Comparison of ENCODE assay signal across 26 cellular contexts in the genomic region with DNA sequence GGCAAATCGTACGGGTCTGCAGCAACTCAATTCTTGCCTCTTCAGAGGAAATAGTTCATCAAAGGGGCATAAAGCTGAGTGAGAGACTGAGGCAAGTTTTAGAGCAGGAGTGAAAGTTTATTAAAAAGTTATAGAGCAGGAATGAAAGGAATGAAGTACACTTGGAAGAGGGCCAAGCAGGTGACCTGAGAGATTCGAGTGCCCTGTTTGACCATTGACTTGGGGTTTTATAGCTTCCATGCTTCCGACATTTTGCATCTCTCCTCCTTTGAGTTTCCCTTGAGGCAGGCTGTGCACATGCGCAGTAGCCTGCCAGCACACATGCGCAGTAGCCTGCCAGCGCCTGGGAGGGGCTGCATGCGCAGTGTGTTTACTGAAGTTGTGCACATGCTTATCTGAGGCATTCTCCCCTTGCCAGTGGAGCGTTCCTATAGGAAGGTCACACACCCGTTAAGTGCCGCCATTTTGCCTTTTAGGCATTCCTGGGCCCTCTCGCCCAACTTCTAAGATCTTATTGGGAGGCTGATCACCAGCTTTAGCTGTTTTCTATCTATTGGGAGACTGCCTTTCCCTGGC.
"Had no signal": no experiment of that assay in that cellular context is flagged by ENCODE, and none has a peak within 500 bp of the region (broad histone marks: within the 10 kb centered on the region; RNA-seq: fewer than 3 reads in every experiment).

No MANE protein-coding gene starts in this region.

- H3K27me3 ChIP-seq: brain microvascular endothelial cell, gastroesophageal sphincter had no signal

- H3K27ac ChIP-seq: brain microvascular endothelial cell, esophagus squamous epithelium, gastroesophageal sphincter had no signal

- ATAC-seq: activated CD8-positive, alpha-beta T cell treated with anti-CD3 and anti-CD28 coated beads for 36 hours; activated T-cell treated with anti-CD3 and anti-CD28 coated beads, Interleukin-2, amount 50 U/mL, for 4 hours; activated T-helper 17 cell treated with anti-CD3 and anti-CD28 coated beads, Interleukin-2, amount 50 U/mL, for 72 hours; effector memory CD8-positive, alpha-beta T cell; gastroesophageal sphincter; WTC11 had no signal

- H3K36me3 ChIP-seq: brain microvascular endothelial cell, esophagus squamous epithelium, gastroesophageal sphincter had no signal

- H3K9me3 ChIP-seq: esophagus squamous epithelium, gastroesophageal sphincter had no signal

- DNase-seq: activated CD4-positive, alpha-beta T cell treated with anti-CD3 and anti-CD28 coated beads for 1 hour; activated CD4-positive, alpha-beta T cell treated with anti-CD3 and anti-CD28 coated beads for 48 hours; activated CD4-positive, alpha-beta T cell treated with anti-CD3 and anti-CD28 coated beads, Interleukin-2, amount 50 U/mL, for 1 hour; activated CD4-positive, alpha-beta T cell treated with anti-CD3 and anti-CD28 coated beads, Interleukin-2, amount 50 U/mL, for 48 hours; activated CD8-positive, alpha-beta memory T cell treated with anti-CD3 and anti-CD28 coated beads for 24 hours; activated CD8-positive, alpha-beta T cell treated with anti-CD3 and anti-CD28 coated beads for 36 hours; activated effector memory CD4-positive, alpha-beta T cell treated with Interleukin-2 at 50 U/mL for 16 hours; activated gamma-delta T cell treated with Interleukin-2 at 50 U/mL for 16 hours; activated naive CD4-positive, alpha-beta T cell treated with anti-CD3 and anti-CD28 coated beads, Interleukin-2, amount 50 U/mL, for 16 hours; activated naive CD4-positive, alpha-beta T cell treated with Interleukin-2 at 50 U/mL for 16 hours; activated T-cell treated with anti-CD3 and anti-CD28 coated beads, Interleukin-2, amount 50 U/mL, for 4 hours; amniotic stem cell; anterior cingulate cortex; brain microvascular endothelial cell; cortex of kidney; dermis blood vessel endothelial cell; effector CD4-positive, alpha-beta T cell; effector memory CD8-positive, alpha-beta T cell; esophagus squamous epithelium; foreskin melanocyte; T-helper 2 cell had no signal

- FAIRE-seq: astrocyte, bronchial epithelial cell had no signal

- H3K4me1 ChIP-seq: esophagus squamous epithelium had no signal

- H3K4me3 ChIP-seq: esophagus squamous epithelium, gastroesophageal sphincter had no signal
